ENCODE assay signal across 26 cellular contexts in the genomic region with DNA sequence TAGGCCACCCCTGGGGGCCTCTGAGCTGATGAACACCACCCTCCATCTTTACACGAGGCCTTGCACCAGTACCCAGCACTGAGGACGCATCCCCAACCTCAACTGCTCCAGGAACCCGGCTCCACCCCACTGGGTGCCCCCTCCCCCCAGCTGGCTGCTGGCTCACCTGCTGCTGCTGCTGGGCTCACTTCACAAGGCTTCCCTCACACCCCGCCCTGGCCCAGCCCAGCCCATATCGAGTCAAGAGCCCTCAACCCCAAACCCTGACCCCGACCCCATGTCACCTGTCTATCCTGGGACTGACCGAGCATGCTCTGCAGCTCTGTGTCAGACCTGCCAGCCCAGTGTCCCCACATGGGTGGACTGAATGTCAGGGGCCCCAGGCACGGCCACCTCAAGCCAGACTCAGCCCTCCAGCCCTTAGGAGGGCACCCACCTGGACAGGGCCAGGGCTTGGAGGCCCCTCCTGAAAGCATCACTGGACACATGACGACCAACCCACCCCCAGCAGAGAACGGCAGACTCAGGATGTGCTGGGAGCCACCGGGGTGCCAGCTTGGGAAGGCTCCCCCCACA. TPM values are rescaled to one million over a fixed set of nuclear protein-coding genes. Genes with fewer than 3 reads are reported as not detected.
"Had no signal": no experiment of that assay in that cellular context is flagged by ENCODE, and none has a peak within 500 bp of the region (broad histone marks: within the 10 kb centered on the region; RNA-seq: fewer than 3 reads in every experiment).

No MANE protein-coding gene starts in this region.

- H3K27me3 Mint-ChIP-seq: activated CD8-positive, alpha-beta memory T cell treated with anti-CD3 and anti-CD28 coated beads, Interleukin-2, amount 10 ng/mL, durations not matched to agents 7 days and 5 days; activated naive CD8-positive, alpha-beta T cell; activated T-cell treated with anti-CD3 and anti-CD28 coated beads, Interleukin-2, amount 50 U/mL, for 24 hours had no signal

- H3K4me1 Mint-ChIP-seq: activated CD8-positive, alpha-beta memory T cell treated with anti-CD3 and anti-CD28 coated beads, Interleukin-2, amount 10 ng/mL, durations not matched to agents 7 days and 5 days; WTC11 had no signal

- ATAC-seq: activated CD8-positive, alpha-beta memory T cell treated with anti-CD3 and anti-CD28 coated beads, Interleukin-2, amount 10 ng/mL, durations not matched to agents 7 days and 5 days; K562; WTC11 had no signal

- H3K27me3 ChIP-seq: Peyer's patch had no signal

- DNase-seq: activated CD4-positive, alpha-beta T cell treated with anti-CD3 and anti-CD28 coated beads for 48 hours; activated CD4-positive, alpha-beta T cell treated with anti-CD3 and anti-CD28 coated beads, Interleukin-2, amount 50 U/mL, for 4 hours; activated CD4-positive, CD25-positive, alpha-beta regulatory T cell treated with anti-CD3 and anti-CD28 coated beads, Interleukin-2, amount 50 U/mL, for 72 hours; activated CD8-positive, alpha-beta memory T cell treated with anti-CD3 and anti-CD28 coated beads, Interleukin-2, amount 10 ng/mL, durations not matched to agents 7 days and 5 days; activated effector memory CD4-positive, alpha-beta T cell treated with Interleukin-2 at 50 U/mL for 16 hours; activated naive CD4-positive, alpha-beta T cell; activated T-cell treated with anti-CD3 and anti-CD28 coated beads, Interleukin-2, amount 50 U/mL, for 24 hours; amygdala; Karpas-422; NCI-H1105; NCI-H1436; NCI-H1694 treated with DMSO at 0.1 percent for 48 hours; NCI-H2029 treated with DMSO at 0.1 percent for 48 hours; NCI-H446; NCI-H526; NCI-H82; Peyer's patch; SHP77 treated with DMSO at 0.1 percent for 48 hours had no signal

- H3K27ac ChIP-seq: Peyer's patch, RWPE1 had no signal

- H3K9me3 Mint-ChIP-seq: activated T-cell treated with anti-CD3 and anti-CD28 coated beads, Interleukin-2, amount 50 U/mL, for 24 hours; activated T-helper 1 cell treated with anti-CD3 and anti-CD28 coated beads, Interleukin-12 subunit alpha, Interleukin-12 subunit beta, Interleukin-2, Interleukin-4 antibody, amounts not matched to agents 30 ng/mL and 10 ng/mL and 1 ng/mL, durations not matched to agents 14 hours and 24 hours and 36 hours; T-helper 1 cell treated with Interleukin-12 subunit alpha and Interleukin-12 subunit beta and Interleukin-4 antibody, amounts not matched to agents 30 μg/mL and 1 μg/mL, for 36 hours; WTC11 had no signal

- H3K4me1 ChIP-seq: Peyer's patch had no signal

- H3K4me3 ChIP-seq: K562, Peyer's patch had no signal

- H3K9me3 ChIP-seq: Peyer's patch had no signal

- H3K4me3 Mint-ChIP-seq: activated CD8-positive, alpha-beta memory T cell treated with anti-CD3 and anti-CD28 coated beads, Interleukin-2, amount 10 ng/mL, durations not matched to agents 7 days and 5 days; activated naive CD8-positive, alpha-beta T cell; activated T-cell treated with anti-CD3 and anti-CD28 coated beads, Interleukin-2, amount 50 U/mL, for 24 hours; activated T-helper 1 cell treated with anti-CD3 and anti-CD28 coated beads, Interleukin-12 subunit alpha, Interleukin-12 subunit beta, Interleukin-2, Interleukin-4 antibody, amounts not matched to agents 30 ng/mL and 10 ng/mL and 1 ng/mL, durations not matched to agents 14 hours and 24 hours and 36 hours; brain; T-helper 1 cell treated with Interleukin-12 subunit alpha and Interleukin-12 subunit beta and Interleukin-4 antibody, amounts not matched to agents 30 μg/mL and 1 μg/mL, for 36 hours; WTC11 had no signal

- H3K36me3 Mint-ChIP-seq: activated CD8-positive, alpha-beta memory T cell treated with anti-CD3 and anti-CD28 coated beads, Interleukin-2, amount 10 ng/mL, durations not matched to agents 7 days and 5 days; activated naive CD8-positive, alpha-beta T cell; brain; WTC11 had no signal

- H3K27ac Mint-ChIP-seq: activated CD8-positive, alpha-beta memory T cell treated with anti-CD3 and anti-CD28 coated beads, Interleukin-2, amount 10 ng/mL, durations not matched to agents 7 days and 5 days; activated naive CD8-positive, alpha-beta T cell; activated T-cell treated with anti-CD3 and anti-CD28 coated beads, Interleukin-2, amount 50 U/mL, for 24 hours; activated T-helper 1 cell treated with anti-CD3 and anti-CD28 coated beads, Interleukin-12 subunit alpha, Interleukin-12 subunit beta, Interleukin-2, Interleukin-4 antibody, amounts not matched to agents 30 ng/mL and 10 ng/mL and 1 ng/mL, durations not matched to agents 14 hours and 24 hours and 36 hours; brain; T-helper 1 cell treated with Interleukin-12 subunit alpha and Interleukin-12 subunit beta and Interleukin-4 antibody, amounts not matched to agents 30 μg/mL and 1 μg/mL, for 36 hours; WTC11 had no signal

- H3K36me3 ChIP-seq: Peyer's patch had no signal

RNA-seq across cellular contexts. Expression of a gene that starts 21.4 kb away (rescaled TPM):
- total RNA-seq: activated T-helper 1 cell treated with anti-CD3 and anti-CD28 coated beads, Interleukin-12 subunit alpha, Interleukin-12 subunit beta, Interleukin-2, Interleukin-4 antibody, amounts not matched to agents 30 ng/mL and 10 ng/mL and 1 ng/mL, durations not matched to agents 14 hours and 24 hours and 36 hours; SK-MEL-5 had no signal
